20 cellular contexts compared by ENCODE assay signal in the genomic region with DNA sequence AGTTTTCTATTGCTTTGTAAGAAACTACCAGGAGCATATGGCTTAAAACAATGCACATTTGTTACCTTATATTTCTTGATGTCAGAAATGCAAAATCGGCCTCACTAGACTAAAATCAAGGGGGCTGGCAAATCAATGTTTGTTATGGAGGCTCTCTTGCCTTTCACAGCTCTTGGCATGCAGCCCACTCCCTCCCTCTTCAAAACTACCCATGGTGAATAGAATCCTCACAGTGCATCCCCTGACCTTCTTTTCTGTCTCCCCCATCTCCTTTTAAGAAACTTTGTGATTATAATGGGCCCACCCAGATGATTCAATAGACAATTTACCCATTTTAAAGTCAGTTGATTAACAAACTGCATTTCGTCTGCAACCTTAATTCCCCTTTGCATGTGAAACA.
DNase-seq lines count a peak whose midpoint lies in the region; ATAC-seq, FAIRE-seq and TF ChIP-seq lines count a peak whose summit lies in the region.
"Had no signal": no experiment of that assay in that cellular context is flagged by ENCODE, and none has a peak within 500 bp of the region (broad histone marks: within the 10 kb centered on the region; RNA-seq: fewer than 3 reads in every experiment).

No MANE protein-coding gene starts in this region.

- H3K4me1 Mint-ChIP-seq in WTC11 = peaks cover 29% of the 10 kb centered on the region

- POLR2A ChIA-PET in HCT116 (lab: Charles Lee) (interaction anchor here (1.0 to 2.1 kb wide), 3 partner anchors 11 to 149 kb away, joined by 3 to 5 read pairs (median 3); no protein-coding TSS in a partner anchor), WTC11 (lab: Charles Lee) (interaction anchor here (0.6 kb wide), 1 partner anchor 532 kb away, joined by 5 read pairs; no protein-coding TSS in a partner anchor)

- peaks cover 12% of the 10 kb centered on the region for H3K9me3 Mint-ChIP-seq in WTC11

- H3K27ac ChIP-seq in HCT116 (ENCODE audit: low read depth, low read length) = peak overlapping the region; percentile 92
- H3K27ac ChIP-seq: BLaER1 treated with 17β-estradiol and CSF1 and Interleukin-3, amounts not matched to agents 10 nM and 100 nM; SJCRH30 had no signal

- CTCF ChIA-PET in HCT116 (lab: Charles Lee) = no interaction called here
- CTCF ChIA-PET in WTC11 (lab: Charles Lee) = no interaction called here

- H3K9ac ChIP-seq in HCT116 (ENCODE audit: low read length) = peak overlapping the region; percentile 64
- H3K9ac ChIP-seq: BLaER1 treated with 17β-estradiol and CSF1 and Interleukin-3, amounts not matched to agents 10 nM and 100 nM had no signal

- no peak for ATAC-seq in HCT116
- ATAC-seq in WTC11 = peak; percentile 79
- ATAC-seq in mucosa of descending colon = no peak
- ATAC-seq: CD8-positive, alpha-beta T cell; HepG2; Panc1 had no signal

- no peak overlapping the region for H2AFZ ChIP-seq in HCT116 (ENCODE audit: low read depth, low read length, poor library complexity, severe bottlenecking)

- TF ChIP-seq RAD21 in HCT116 (IDR thresholded peaks at IDR 0.05; ENCODE audit: low read depth) = no peak

- no peak overlapping the region; the same call in 1 of the 2 replicates for H3K4me3 Mint-ChIP-seq in WTC11
- H3K4me3 Mint-ChIP-seq: CD8-positive, alpha-beta T cell had no signal

- intact Hi-C loops in HCT116 (cut with micrococcal nuclease) (no loop called here), mucosa of descending colon (cut with DNase I, micrococcal nuclease) (no loop called here), posterior cingulate gyrus (cut with DNase I) (no loop called here)

- H3K27me3 Mint-ChIP-seq in WTC11 (ENCODE audit: low read depth) = no peaks in the 10 kb centered on the region

- DNase-seq in HCT116 (ENCODE audit: low read depth, low spot score) (no peak), WTC11 (ENCODE audit: low spot score) (no peak), mucosa of descending colon (peak in 2 of 3 donors; percentile 32 to 46), urothelium cell line (ENCODE audit: low spot score) (no peak), posterior cingulate gyrus (no peak), cerebellum (ENCODE audit: low spot score) (no peak), GOT3 (lab: John Stamatoyannopoulos, UW) (no peak)
- DNase-seq: CD8-positive, alpha-beta T cell; DMS53; KG1; NCI-H1105 treated with DMSO at 0.1 percent for 48 hours; NCI-H1694 treated with DMSO at 0.1 percent for 48 hours; NCI-H2107; NCI-H524; SJCRH30 had no signal

- H3K4me2 ChIP-seq in HCT116 (ENCODE audit: low read length) = peak overlapping the region; percentile 76
- H3K4me2 ChIP-seq: BLaER1 treated with 17β-estradiol and CSF1 and Interleukin-3, amounts not matched to agents 10 nM and 100 nM had no signal

- no peaks in the 10 kb centered on the region for H3K9me2 ChIP-seq in HCT116 (ENCODE audit: insufficient read depth)

- no peak for TF ChIP-seq CTCF in HCT116 (IDR thresholded peaks at IDR 0.05 in 2 of 3, conservative IDR thresholded peaks at IDR 0.05 in 1 of 3; ENCODE audit: borderline replicate concordance in 1 of 3, insufficient read depth in 1 of 3, low read depth in 2 of 3, low read length in 2 of 3)
- TF ChIP-seq CTCF in WTC11 (IDR thresholded peaks at IDR 0.05) = no peak
- TF ChIP-seq CTCF in mucosa of descending colon (IDR thresholded peaks at IDR 0.05) = no peak

- RAD21 ChIA-PET in HCT116 (lab: Charles Lee; ENCODE audit: low non-redundant PET in 1 of 2, low total read pairs in 2 of 2, uncharacterized antibody in 2 of 2, unreplicated experiment in 2 of 2) = no interaction called here

- H3K4me3 ChIP-seq in HCT116 (replicated peaks in 1 of 2; ENCODE audit: low read depth in 1 of 2, low read length in 2 of 2) = no peak overlapping the region
- H3K4me3 ChIP-seq in mucosa of descending colon = no peak overlapping the region
- H3K4me3 ChIP-seq: BLaER1 treated with 17β-estradiol and CSF1 and Interleukin-3, amounts not matched to agents 10 nM and 100 nM; GM12878; SJCRH30 had no signal

- peaks cover 78% of the 10 kb centered on the region for H3K79me2 ChIP-seq in HCT116 (ENCODE audit: insufficient read depth, low read length)

- H3K27ac Mint-ChIP-seq in WTC11 = 0 out of 2 replicates have a peak overlapping the region, but pooled peaks have one; percentile 3
- H3K27ac Mint-ChIP-seq: CD8-positive, alpha-beta T cell had no signal

- TSS peak; percentile 39 for BruUV-seq in HCT116 (replicated peaks; lab: Mats Ljungman, UMichigan)

- no peaks in the 10 kb centered on the region for H3K27me3 ChIP-seq in HCT116 (ENCODE audit: insufficient read depth, low read length)
- H3K27me3 ChIP-seq: BLaER1 treated with 17β-estradiol and CSF1 and Interleukin-3, amounts not matched to agents 10 nM and 100 nM; SJCRH30 had no signal

- TF ChIP-seq POLR2A in HCT116 (IDR thresholded peaks at IDR 0.05; ENCODE audit: borderline replicate concordance, extremely low read depth, insufficient read depth, insufficient read length) = no peak

- H3K9me3 ChIP-seq in HCT116 (ENCODE audit: control insufficient read depth in 1 of 2, insufficient read depth in 1 of 2, low read depth in 1 of 2, low read length in 2 of 2) (no peaks in the 10 kb centered on the region), mucosa of descending colon (no peaks in the 10 kb centered on the region)
- H3K9me3 ChIP-seq: BLaER1 treated with 17β-estradiol and CSF1 and Interleukin-3, amounts not matched to agents 10 nM and 100 nM; SJCRH30 had no signal

- no peaks in the 10 kb centered on the region for H4K20me1 ChIP-seq in HCT116 (ENCODE audit: insufficient read depth)
- H4K20me1 ChIP-seq: BLaER1 treated with 17β-estradiol and CSF1 and Interleukin-3, amounts not matched to agents 10 nM and 100 nM had no signal

- H3K36me3 Mint-ChIP-seq in WTC11 = peaks cover 3% of the 10 kb centered on the region
- H3K36me3 Mint-ChIP-seq: CD8-positive, alpha-beta T cell had no signal

- peak; percentile 76 for FAIRE-seq in urothelium cell line (lab: Jason Lieb, UNC)
- FAIRE-seq: GM12878, H54, HepG2 had no signal

- peaks cover 55 to 69% of the 10 kb centered on the region in 2 experiments for H3K4me1 ChIP-seq in HCT116 (ENCODE audit: control insufficient read depth in 1 of 2, insufficient read depth in 2 of 2, low read length in 2 of 2)
- H3K4me1 ChIP-seq in mucosa of descending colon (ENCODE audit: low read depth) = peaks cover 31% of the 10 kb centered on the region
- H3K4me1 ChIP-seq: BLaER1 treated with 17β-estradiol and CSF1 and Interleukin-3, amounts not matched to agents 10 nM and 100 nM; SJCRH30 had no signal

- peaks cover 0 to 7% of the 10 kb centered on the region in 2 experiments; a peak in 2 of 4 replicates for H3K36me3 ChIP-seq in HCT116 (ENCODE audit: control insufficient read depth in 1 of 2, insufficient read depth in 2 of 2, low read length in 2 of 2)
- no peaks in the 10 kb centered on the region for H3K36me3 ChIP-seq in mucosa of descending colon (ENCODE audit: low read depth)
- H3K36me3 ChIP-seq: BLaER1 treated with 17β-estradiol and CSF1 and Interleukin-3, amounts not matched to agents 10 nM and 100 nM had no signal

TF ChIP-seq in HCT116, 20 proteins besides CTCF, POLR2A, EP300 and RAD21:
- TF ChIP-seq FOSL1 (IDR thresholded peaks at IDR 0.05; ENCODE audit: low read depth) (no peak), EZH2 (IDR thresholded peaks at IDR 0.05) (no peak), POLR2AphosphoS5 (IDR thresholded peaks at IDR 0.05; ENCODE audit: low read depth, low read length) (no peak), YY1 (IDR thresholded peaks at IDR 0.05; ENCODE audit: extremely low read depth, insufficient replicate concordance, low read depth, low read length) (no peak), TCF7L2 (IDR thresholded peaks at IDR 0.05; ENCODE audit: borderline replicate concordance, extremely low read depth, insufficient read depth, insufficient read length) (no peak), EGR1 (IDR thresholded peaks at IDR 0.05; ENCODE audit: low read depth) (no peak), ZNF274 (IDR thresholded peaks at IDR 0.05; ENCODE audit: low read depth, low read length) (no peak), EZH2phosphoT487 (IDR thresholded peaks at IDR 0.05; ENCODE audit: borderline replicate concordance) (no peak), CEBPB (IDR thresholded peaks at IDR 0.05; ENCODE audit: low read depth) (no peak)
- TF ChIP-seq, protein P1, sequence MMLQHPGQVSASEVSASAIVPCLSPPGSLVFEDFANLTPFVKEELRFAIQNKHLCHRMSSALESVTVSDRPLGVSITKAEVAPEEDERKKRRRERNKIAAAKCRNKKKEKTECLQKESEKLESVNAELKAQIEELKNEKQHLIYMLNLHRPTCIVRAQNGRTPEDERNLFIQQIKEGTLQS (IDR thresholded peaks at IDR 0.05) = no peak

TF ChIP-seq in WTC11, 78 proteins besides CTCF, POLR2A, EP300 and RAD21 (continues in another document):
- TF ChIP-seq CBFB (CRISPR knock-in tag; IDR thresholded peaks at IDR 0.05; ENCODE audit: low read depth) (no peak), GABPB1 (CRISPR knock-in tag; IDR thresholded peaks at IDR 0.05) (no peak), FOXJ3 (CRISPR knock-in tag; IDR thresholded peaks at IDR 0.05; ENCODE audit: borderline replicate concordance) (no peak), CREM (CRISPR knock-in tag; IDR thresholded peaks at IDR 0.05) (no peak), ZNF416 (CRISPR knock-in tag; IDR thresholded peaks at IDR 0.05) (no peak), OVOL2 (CRISPR knock-in tag; IDR thresholded peaks at IDR 0.05; ENCODE audit: borderline replicate concordance) (no peak), ZNF671 (CRISPR knock-in tag; IDR thresholded peaks at IDR 0.05) (no peak)
- TF ChIP-seq, protein P2, sequence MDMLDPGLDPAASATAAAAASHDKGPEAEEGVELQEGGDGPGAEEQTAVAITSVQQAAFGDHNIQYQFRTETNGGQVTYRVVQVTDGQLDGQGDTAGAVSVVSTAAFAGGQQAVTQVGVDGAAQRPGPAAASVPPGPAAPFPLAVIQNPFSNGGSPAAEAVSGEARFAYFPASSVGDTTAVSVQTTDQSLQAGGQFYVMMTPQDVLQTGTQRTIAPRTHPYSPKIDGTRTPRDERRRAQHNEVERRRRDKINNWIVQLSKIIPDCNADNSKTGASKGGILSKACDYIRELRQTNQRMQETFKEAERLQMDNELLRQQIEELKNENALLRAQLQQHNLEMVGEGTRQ (CRISPR knock-in tag; IDR thresholded peaks at IDR 0.05) = no peak

Comparison
In these comparisons a context has a peak if more than half of its experiments do, and no peak if none do; other contexts are left out.
1. DNase-seq: peak in mucosa of descending colon (2 of 3); none in HCT116 (single experiment), WTC11 (single experiment), urothelium cell line (single experiment), posterior cingulate gyrus (0 of 10), cerebellum (single experiment) and GOT3 (single experiment).